In the genomic region with DNA sequence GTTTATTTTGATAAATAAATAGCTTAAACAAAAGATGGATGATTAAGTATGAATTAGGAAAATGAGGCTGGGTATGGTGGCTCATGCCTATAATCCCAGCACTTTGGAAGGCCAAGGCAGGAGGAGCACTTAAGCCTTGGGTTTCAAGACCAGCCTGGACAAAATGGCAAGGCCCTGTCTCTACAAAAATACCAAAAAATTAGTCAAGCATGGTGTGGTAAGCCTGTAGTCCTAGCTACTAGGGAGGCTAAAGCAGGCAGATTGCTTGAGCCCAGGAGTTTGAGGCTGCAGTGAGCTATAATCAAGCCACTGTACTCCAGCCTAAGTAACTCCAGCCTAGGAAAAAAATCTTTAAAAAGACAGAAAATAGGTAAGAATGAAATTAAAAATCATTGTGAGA, we compare ENCODE assay signal across 15 cellular contexts.
A peak's percentile ranks its signal among the peaks of the same experiment; 100 is the strongest.
DNase-seq lines count a peak whose midpoint lies in the region; ATAC-seq and TF ChIP-seq lines count a peak whose summit lies in the region.
"Had no signal": no experiment of that assay in that cellular context is flagged by ENCODE, and none has a peak within 500 bp of the region (broad histone marks: within the 10 kb centered on the region; RNA-seq: fewer than 3 reads in every experiment).

No MANE protein-coding gene starts in this region.

- no peak overlapping the region for H2BK120ac ChIP-seq in mesendoderm (ENCODE audit: low read depth, low read length)

- H3K79me2 ChIP-seq in GM23338 (replicated peaks; ENCODE audit: insufficient read depth) (peaks cover 65% of the 10 kb centered on the region), mesendoderm (ENCODE audit: control insufficient read depth, insufficient read depth, low read length) (no peaks in the 10 kb centered on the region)

- H4K20me1 ChIP-seq in GM23338 (replicated peaks; ENCODE audit: insufficient read depth): 0 out of 2 replicates have a peak, but pooled peaks cover 7% of the 10 kb centered on the region

- H3K4me1 ChIP-seq in GM23338 (ENCODE audit: insufficient read depth): peaks cover 3% of the 10 kb centered on the region; the same call in 1 of the 2 replicates
- no peaks in the 10 kb centered on the region for H3K4me1 ChIP-seq in mesendoderm (ENCODE audit: control insufficient read depth, low read depth, low read length)
- peaks cover 7% of the 10 kb centered on the region for H3K4me1 ChIP-seq in psoas muscle

- H3K23ac ChIP-seq in mesendoderm (ENCODE audit: low read length): peak overlapping the region; percentile 16

- ATAC-seq in GM23338 (no peak), psoas muscle (no peak), HG02571 (IDR thresholded peaks at IDR 0.05; ENCODE audit: unreplicated experiment) (no peak)
- ATAC-seq in activated T-helper 17 cell treated with anti-CD3 and anti-CD28 coated beads, Interleukin-2, amount 50 U/mL, for 72 hours (replicated peaks): no peak
- ATAC-seq: CD8-positive, alpha-beta T cell had no signal

- no peak overlapping the region for H2AFZ ChIP-seq in GM23338
- H2AFZ ChIP-seq: GM23248 had no signal

- H2BK15ac ChIP-seq in mesendoderm (replicated peaks; ENCODE audit: low read depth): no peak overlapping the region

- H3K27ac ChIP-seq in GM23338 (ENCODE audit: low read depth) (peak overlapping the region; percentile 51; the same call in 1 of the 2 replicates), VCaP (peak overlapping the region; percentile 62), mesendoderm (ENCODE audit: low read depth, low read length) (no peak overlapping the region), psoas muscle (no peak overlapping the region)
- H3K27ac ChIP-seq: GM23248 had no signal

- no peak overlapping the region for H2AK5ac ChIP-seq in mesendoderm (ENCODE audit: low read length)

- DNase-seq in GM23338 (ENCODE audit: low spot score) (no peak), mesendoderm (no peak), psoas muscle (no peak), CD1c-positive myeloid dendritic cell (ENCODE audit: extremely low spot score) (no peak)
- DNase-seq: AML-193; Calu3; CD8-positive, alpha-beta T cell; GM23248; HCEC 1CT; IMR-90; KBM-7 had no signal

- no peaks in the 10 kb centered on the region for H3K9me3 ChIP-seq in psoas muscle

- H3K27me3 ChIP-seq in GM23338 (ENCODE audit: insufficient read depth) (no peaks in the 10 kb centered on the region), mesendoderm (ENCODE audit: insufficient read depth, low read length, poor library complexity) (no peaks in the 10 kb centered on the region), psoas muscle (ENCODE audit: insufficient read depth in 3 of 3, low read length in 2 of 3) (no peaks in the 10 kb centered on the region)

- no peaks in the 10 kb centered on the region for H3F3A ChIP-seq in GM23338 (replicated peaks; ENCODE audit: low read depth)

- no peak overlapping the region for H3K4ac ChIP-seq in mesendoderm (ENCODE audit: low read depth, low read length)

- intact Hi-C loops in psoas muscle (cut with DNase I): no loop called here

- no peak overlapping the region for H4K5ac ChIP-seq in mesendoderm (ENCODE audit: low read length)

- H3K9ac ChIP-seq in mesendoderm (ENCODE audit: low read length): no peak overlapping the region
- H3K9ac ChIP-seq: GM23248 had no signal

- H3K36me3 ChIP-seq in GM23338 (ENCODE audit: insufficient read depth): peaks cover 21% of the 10 kb centered on the region; the same call in 1 of the 2 replicates
- no peaks in the 10 kb centered on the region for H3K36me3 ChIP-seq in mesendoderm (ENCODE audit: control insufficient read depth, insufficient read depth, low read length)
- H3K36me3 ChIP-seq in psoas muscle (ENCODE audit: insufficient read depth in 1 of 2, low read depth in 1 of 2): peaks cover 0 to 10% of the 10 kb centered on the region in 2 donors

- no peak overlapping the region for H3K56ac ChIP-seq in mesendoderm (ENCODE audit: low read length)

- H3K27me3 Mint-ChIP-seq in GM23338 (ENCODE audit: insufficient read depth, low read depth, poor library complexity): peaks cover 6% of the 10 kb centered on the region
- peaks cover 14% of the 10 kb centered on the region for H3K27me3 Mint-ChIP-seq in activated T-helper 17 cell treated with anti-CD3 and anti-CD28 coated beads, Interleukin-2, amount 50 U/mL, for 72 hours

- H3K4me3 ChIP-seq in GM23338 (no peak overlapping the region), mesendoderm (ENCODE audit: low read length) (no peak overlapping the region), psoas muscle (no peak overlapping the region)
- H3K4me3 ChIP-seq: GM23248 had no signal

- H2BK5ac ChIP-seq in mesendoderm (ENCODE audit: low read length): no peak overlapping the region

- H3K4me1 Mint-ChIP-seq in GM23338: peaks cover 15% of the 10 kb centered on the region; the same call in 2 of the 3 replicates
- H3K4me1 Mint-ChIP-seq in activated T-helper 17 cell treated with anti-CD3 and anti-CD28 coated beads, Interleukin-2, amount 50 U/mL, for 72 hours: peaks cover 4% of the 10 kb centered on the region
- H3K4me1 Mint-ChIP-seq: CD14-positive monocyte had no signal

- H4K8ac ChIP-seq in mesendoderm (ENCODE audit: low read depth, low read length): no peak overlapping the region

- no peak for TF ChIP-seq CTCF in GM23338 (conservative IDR thresholded peaks at IDR 0.05; ENCODE audit: low read depth in 2 of 2)
- no peak for TF ChIP-seq CTCF in VCaP (conservative IDR thresholded peaks at IDR 0.05)
- TF ChIP-seq CTCF in psoas muscle (IDR thresholded peaks at IDR 0.05): no peak

- no peaks in the 10 kb centered on the region for H3K9me3 Mint-ChIP-seq in GM23338
- H3K9me3 Mint-ChIP-seq in activated T-helper 17 cell treated with anti-CD3 and anti-CD28 coated beads, Interleukin-2, amount 50 U/mL, for 72 hours: no peaks in the 10 kb centered on the region
- H3K9me3 Mint-ChIP-seq: CD14-positive monocyte; CD8-positive, alpha-beta T cell had no signal

- H3K36me3 Mint-ChIP-seq in GM23338 (ENCODE audit: low read depth): peaks cover 20% of the 10 kb centered on the region
- no peaks in the 10 kb centered on the region for H3K36me3 Mint-ChIP-seq in activated T-helper 17 cell treated with anti-CD3 and anti-CD28 coated beads, Interleukin-2, amount 50 U/mL, for 72 hours (ENCODE audit: low read depth)
- H3K36me3 Mint-ChIP-seq: CD14-positive monocyte had no signal

- no peak overlapping the region for H3K4me3 Mint-ChIP-seq in GM23338
- H3K4me3 Mint-ChIP-seq in activated T-helper 17 cell treated with anti-CD3 and anti-CD28 coated beads, Interleukin-2, amount 50 U/mL, for 72 hours: no peak overlapping the region
- H3K4me3 Mint-ChIP-seq: CD14-positive monocyte; CD8-positive, alpha-beta T cell had no signal

- no peak overlapping the region for H3K27ac Mint-ChIP-seq in GM23338
- no peak overlapping the region for H3K27ac Mint-ChIP-seq in activated T-helper 17 cell treated with anti-CD3 and anti-CD28 coated beads, Interleukin-2, amount 50 U/mL, for 72 hours
- H3K27ac Mint-ChIP-seq: CD14-positive monocyte; CD8-positive, alpha-beta T cell had no signal

- no peak overlapping the region for H3K4me2 ChIP-seq in GM23338
- no peak overlapping the region for H3K4me2 ChIP-seq in mesendoderm (ENCODE audit: low read length)

- no peak overlapping the region for H3K18ac ChIP-seq in mesendoderm (ENCODE audit: low read length)

- peaks cover 4% of the 10 kb centered on the region for H3K79me1 ChIP-seq in mesendoderm (ENCODE audit: low read length)

- H3K9me2 ChIP-seq in GM23338 (ENCODE audit: insufficient read depth): no peaks in the 10 kb centered on the region

TF ChIP-seq in GM23338, 12 proteins besides CTCF, POLR2A, EP300 and RAD21 (continues in another document):
- TF ChIP-seq EZH2phosphoT487 (IDR thresholded peaks at IDR 0.05; ENCODE audit: unreplicated experiment) (no peak), JUNB (IDR thresholded peaks at IDR 0.05; ENCODE audit: unreplicated experiment) (no peak)
- TF ChIP-seq, protein P1, sequence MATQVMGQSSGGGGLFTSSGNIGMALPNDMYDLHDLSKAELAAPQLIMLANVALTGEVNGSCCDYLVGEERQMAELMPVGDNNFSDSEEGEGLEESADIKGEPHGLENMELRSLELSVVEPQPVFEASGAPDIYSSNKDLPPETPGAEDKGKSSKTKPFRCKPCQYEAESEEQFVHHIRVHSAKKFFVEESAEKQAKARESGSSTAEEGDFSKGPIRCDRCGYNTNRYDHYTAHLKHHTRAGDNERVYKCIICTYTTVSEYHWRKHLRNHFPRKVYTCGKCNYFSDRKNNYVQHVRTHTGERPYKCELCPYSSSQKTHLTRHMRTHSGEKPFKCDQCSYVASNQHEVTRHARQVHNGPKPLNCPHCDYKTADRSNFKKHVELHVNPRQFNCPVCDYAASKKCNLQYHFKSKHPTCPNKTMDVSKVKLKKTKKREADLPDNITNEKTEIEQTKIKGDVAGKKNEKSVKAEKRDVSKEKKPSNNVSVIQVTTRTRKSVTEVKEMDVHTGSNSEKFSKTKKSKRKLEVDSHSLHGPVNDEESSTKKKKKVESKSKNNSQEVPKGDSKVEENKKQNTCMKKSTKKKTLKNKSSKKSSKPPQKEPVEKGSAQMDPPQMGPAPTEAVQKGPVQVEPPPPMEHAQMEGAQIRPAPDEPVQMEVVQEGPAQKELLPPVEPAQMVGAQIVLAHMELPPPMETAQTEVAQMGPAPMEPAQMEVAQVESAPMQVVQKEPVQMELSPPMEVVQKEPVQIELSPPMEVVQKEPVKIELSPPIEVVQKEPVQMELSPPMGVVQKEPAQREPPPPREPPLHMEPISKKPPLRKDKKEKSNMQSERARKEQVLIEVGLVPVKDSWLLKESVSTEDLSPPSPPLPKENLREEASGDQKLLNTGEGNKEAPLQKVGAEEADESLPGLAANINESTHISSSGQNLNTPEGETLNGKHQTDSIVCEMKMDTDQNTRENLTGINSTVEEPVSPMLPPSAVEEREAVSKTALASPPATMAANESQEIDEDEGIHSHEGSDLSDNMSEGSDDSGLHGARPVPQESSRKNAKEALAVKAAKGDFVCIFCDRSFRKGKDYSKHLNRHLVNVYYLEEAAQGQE (IDR thresholded peaks at IDR 0.05; ENCODE audit: unreplicated experiment): no peak

Comparison
In these comparisons a context has a peak if more than half of its experiments do, and no peak if none do; other contexts are left out.
1. H3K27ac ChIP-seq: peak in GM23338 (single experiment) and VCaP (single experiment); none in mesendoderm (single experiment) and psoas muscle (single experiment).